14 cellular contexts compared by ENCODE assay signal in genomic region chr4:174281182-174281737, GRCh38. TPM values are rescaled to one million over a fixed set of nuclear protein-coding genes. Genes with fewer than 3 reads are reported as not detected.
A peak's percentile ranks its signal among the peaks of the same experiment; 100 is the strongest.
DNase-seq lines count a peak whose midpoint lies in the region; ATAC-seq and TF ChIP-seq lines count a peak whose summit lies in the region.
"Had no signal": no experiment of that assay in that cellular context is flagged by ENCODE, and none has a peak within 500 bp of the region (broad histone marks: within the 10 kb centered on the region; RNA-seq: fewer than 3 reads in every experiment).

No MANE protein-coding gene starts in this region.

- intact Hi-C loops in testis (cut with DNase I; ENCODE audit: low total_unique reads) = no loop called here

- H3K36me3 ChIP-seq in OCI-LY1 (ENCODE audit: insufficient read depth, low read length) = 0 out of 2 replicates have a peak, but pooled peaks cover 8% of the 10 kb centered on the region
- H3K36me3 ChIP-seq in testis (ENCODE audit: low read depth, missing control alignments) = no peaks in the 10 kb centered on the region
- H3K36me3 ChIP-seq: Peyer's patch, spleen had no signal

- H3K9me3 Mint-ChIP-seq in activated naive CD8-positive, alpha-beta T cell (ENCODE audit: low read depth) = no peaks in the 10 kb centered on the region
- H3K9me3 Mint-ChIP-seq in activated naive CD8-positive, alpha-beta T cell treated with anti-CD3 and anti-CD28 coated beads for 36 hours = peaks cover 4% of the 10 kb centered on the region
- no peaks in the 10 kb centered on the region for H3K9me3 Mint-ChIP-seq in stimulated activated effector memory CD8-positive, alpha-beta T cell treated with anti-CD3 and anti-CD28 coated beads, Interleukin-12 subunit alpha, Interleukin-12 subunit beta, amount 100 ng/mL, for 72 hours

- no peak overlapping the region for H3K9ac ChIP-seq in OCI-LY1 (ENCODE audit: low read length)

- no peak for TF ChIP-seq POLR2A in testis (IDR thresholded peaks at IDR 0.05)

- no peak for ATAC-seq in stimulated activated effector memory CD8-positive, alpha-beta T cell treated with anti-CD3 and anti-CD28 coated beads, Interleukin-12 subunit alpha, Interleukin-12 subunit beta, amount 100 ng/mL, for 72 hours
- ATAC-seq: left ventricle myocardium superior had no signal

- peak overlapping the region; percentile 3 for H3K4me3 Mint-ChIP-seq in activated naive CD8-positive, alpha-beta T cell
- no peak overlapping the region for H3K4me3 Mint-ChIP-seq in activated naive CD8-positive, alpha-beta T cell treated with anti-CD3 and anti-CD28 coated beads for 36 hours
- H3K4me3 Mint-ChIP-seq in stimulated activated effector memory CD8-positive, alpha-beta T cell treated with anti-CD3 and anti-CD28 coated beads, Interleukin-12 subunit alpha, Interleukin-12 subunit beta, amount 100 ng/mL, for 72 hours = peak overlapping the region; percentile 97

- H3K4me1 Mint-ChIP-seq in activated naive CD8-positive, alpha-beta T cell (ENCODE audit: low read depth) = peaks cover 76% of the 10 kb centered on the region
- peaks cover 35% of the 10 kb centered on the region for H3K4me1 Mint-ChIP-seq in activated naive CD8-positive, alpha-beta T cell treated with anti-CD3 and anti-CD28 coated beads for 36 hours
- H3K4me1 Mint-ChIP-seq in stimulated activated effector memory CD8-positive, alpha-beta T cell treated with anti-CD3 and anti-CD28 coated beads, Interleukin-12 subunit alpha, Interleukin-12 subunit beta, amount 100 ng/mL, for 72 hours = peaks cover 53% of the 10 kb centered on the region

- H3K27me3 ChIP-seq in OCI-LY1 (ENCODE audit: insufficient read depth, low read length) = no peaks in the 10 kb centered on the region
- H3K27me3 ChIP-seq in testis = no peaks in the 10 kb centered on the region
- H3K27me3 ChIP-seq: Peyer's patch, spleen had no signal

- H3K4me1 ChIP-seq in OCI-LY1 (ENCODE audit: insufficient read depth, low read length, severe bottlenecking) (peaks cover 55% of the 10 kb centered on the region), testis (no peaks in the 10 kb centered on the region)

- DNase-seq in activated naive CD8-positive, alpha-beta T cell treated with anti-CD3 and anti-CD28 coated beads for 36 hours = no peak
- DNase-seq in fibroblast of villous mesenchyme (ENCODE audit: low read depth) (no peak), activated gamma-delta T cell (lab: John Stamatoyannopoulos, UW) (no peak), testis (no peak)
- DNase-seq in stimulated activated effector memory CD8-positive, alpha-beta T cell treated with anti-CD3 and anti-CD28 coated beads, Interleukin-12 subunit alpha, Interleukin-12 subunit beta, amount 100 ng/mL, for 72 hours (ENCODE audit: low spot score in 2 of 2) = no peak
- no peak for DNase-seq in activated effector memory CD4-positive, alpha-beta T cell treated with anti-CD3 and anti-CD28 coated beads, Interleukin-2, amount 50 U/mL, for 16 hours
- DNase-seq: GOT3, left ventricle myocardium superior, NCI-H1092 treated with DMSO at 0.1 percent for 48 hours, NCI-H774, Peyer's patch, spleen had no signal

- H3K27ac ChIP-seq in OCI-LY1 (ENCODE audit: low read depth, low read length, poor library complexity, severe bottlenecking) (no peak overlapping the region), testis (no peak overlapping the region)
- H3K27ac ChIP-seq: Peyer's patch, spleen had no signal

- H3K27me3 Mint-ChIP-seq in activated naive CD8-positive, alpha-beta T cell = no peaks in the 10 kb centered on the region
- H3K27me3 Mint-ChIP-seq in activated naive CD8-positive, alpha-beta T cell treated with anti-CD3 and anti-CD28 coated beads for 36 hours = no peaks in the 10 kb centered on the region

- 70 to 72% methylated on average over 5 of the region's 5 CpGs for WGBS in testis, 2 donors

- H3K4me3 ChIP-seq in OCI-LY1 (ENCODE audit: low read depth, low read length, poor library complexity, severe bottlenecking) (no peak overlapping the region), fibroblast of villous mesenchyme (ENCODE audit: low read depth, low read length) (peak overlapping the region; percentile 17), testis (no peak overlapping the region)
- H3K4me3 ChIP-seq: Peyer's patch had no signal

- TF ChIP-seq CTCF in OCI-LY1 (IDR thresholded peaks at IDR 0.05; ENCODE audit: low read length) = no peak
- no peak for TF ChIP-seq CTCF in fibroblast of villous mesenchyme (IDR thresholded peaks at IDR 0.05; ENCODE audit: insufficient read depth, low read depth, low read length)
- no peak for TF ChIP-seq CTCF in testis (IDR thresholded peaks at IDR 0.05)

- H3K9me2 ChIP-seq in OCI-LY1 (ENCODE audit: low read depth, low read length) = no peaks in the 10 kb centered on the region

- no peak overlapping the region for H2AFZ ChIP-seq in OCI-LY1 (ENCODE audit: low read length)

- peak overlapping the region; percentile 18; the same call in 1 of the 2 replicates for H3K4me2 ChIP-seq in OCI-LY1 (ENCODE audit: low read length)

- H3K9me3 ChIP-seq in OCI-LY1 (ENCODE audit: low read length) (peaks cover 8% of the 10 kb centered on the region; the same call in 1 of the 2 replicates), testis (no peaks in the 10 kb centered on the region)
- H3K9me3 ChIP-seq: Peyer's patch had no signal

- peaks cover 83% of the 10 kb centered on the region for H3K79me2 ChIP-seq in OCI-LY1 (ENCODE audit: insufficient read depth, low read length)

- H4K20me1 ChIP-seq in OCI-LY1 (ENCODE audit: insufficient read depth, low read length) = no peaks in the 10 kb centered on the region

- no peak overlapping the region for H3K27ac Mint-ChIP-seq in activated naive CD8-positive, alpha-beta T cell
- no peak overlapping the region for H3K27ac Mint-ChIP-seq in activated naive CD8-positive, alpha-beta T cell treated with anti-CD3 and anti-CD28 coated beads for 36 hours
- H3K27ac Mint-ChIP-seq in stimulated activated effector memory CD8-positive, alpha-beta T cell treated with anti-CD3 and anti-CD28 coated beads, Interleukin-12 subunit alpha, Interleukin-12 subunit beta, amount 100 ng/mL, for 72 hours = no peak overlapping the region

- H3F3A ChIP-seq in OCI-LY1 (ENCODE audit: insufficient read depth, low read length) = no peaks in the 10 kb centered on the region

- H3K36me3 Mint-ChIP-seq in activated naive CD8-positive, alpha-beta T cell = peaks cover 8% of the 10 kb centered on the region
- H3K36me3 Mint-ChIP-seq in activated naive CD8-positive, alpha-beta T cell treated with anti-CD3 and anti-CD28 coated beads for 36 hours = peaks cover 11% of the 10 kb centered on the region
- H3K36me3 Mint-ChIP-seq in stimulated activated effector memory CD8-positive, alpha-beta T cell treated with anti-CD3 and anti-CD28 coated beads, Interleukin-12 subunit alpha, Interleukin-12 subunit beta, amount 100 ng/mL, for 72 hours = peaks cover 22% of the 10 kb centered on the region

RNA-seq across cellular contexts. Expression of gene FBXO8, which starts 2.2 kb away (rescaled TPM):
- total RNA-seq in activated naive CD8-positive, alpha-beta T cell treated with anti-CD3 and anti-CD28 coated beads for 36 hours = 10 to 100 TPM; 16.2 to 17.4 TPM
- total RNA-seq in fibroblast of villous mesenchyme (23.2 and 32.8 TPM in 2 replicates), testis (10 to 100 TPM; 22.6 to 24.5 TPM)
- 25.5 TPM for polyA plus RNA-seq in testis (ENCODE audit: insufficient read depth, low read depth, low replicate concordance)

RNA-seq across cellular contexts. Expression of gene CEP44, which starts 2.5 kb away (rescaled TPM):
- total RNA-seq in activated naive CD8-positive, alpha-beta T cell treated with anti-CD3 and anti-CD28 coated beads for 36 hours = 10 to 100 TPM; 19.7 TPM
- total RNA-seq in fibroblast of villous mesenchyme (10.0 and 16.0 TPM in 2 replicates), testis (10 to 100 TPM; 20.4 to 32.5 TPM)
- polyA plus RNA-seq in testis (ENCODE audit: insufficient read depth, low read depth, low replicate concordance) = 21.1 TPM
